Comparison of ENCODE assay signal across 8 cellular contexts in the genomic region with DNA sequence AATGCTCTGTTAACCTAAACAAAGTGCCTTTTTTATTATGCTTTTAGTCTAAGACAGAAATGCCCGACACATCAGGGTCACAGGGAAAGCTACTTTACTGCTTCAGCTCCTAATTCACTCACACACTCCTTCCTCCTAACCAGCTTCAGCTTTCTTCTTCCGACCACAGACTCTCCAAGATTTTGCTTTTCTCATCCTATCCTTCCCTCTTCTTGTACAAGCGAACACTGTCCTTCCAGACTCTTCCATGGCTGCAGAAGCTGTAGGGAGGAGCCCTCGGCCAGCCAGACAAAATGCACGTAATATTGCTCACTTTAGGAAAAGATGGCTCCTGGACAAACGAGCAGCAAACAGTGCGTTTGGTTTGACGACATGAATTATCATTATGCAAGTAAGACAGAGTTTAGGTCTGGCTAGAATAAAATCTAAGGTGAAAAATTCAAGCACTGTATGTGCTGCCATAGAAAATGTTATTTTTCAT. TPM values are rescaled to one million over a fixed set of nuclear protein-coding genes. Genes with fewer than 3 reads are reported as not detected.
DNase-seq lines count a peak whose midpoint lies in the region; ATAC-seq, FAIRE-seq and TF ChIP-seq lines count a peak whose summit lies in the region.

No MANE protein-coding gene starts in this region.

- H3K4me1 ChIP-seq in DND-41 (ENCODE audit: insufficient read depth, low read length), result peaks cover 12% of the 10 kb centered on the region

- ATAC-seq in DND-41 (ENCODE audit: insufficient read depth, low read depth) (no peak), GM21526 (IDR thresholded peaks at IDR 0.05; ENCODE audit: low FRiP score, unreplicated experiment) (no peak)

- no peak overlapping the region for H3K4me3 ChIP-seq in DND-41 (ENCODE audit: low read depth in 1 of 2, low read length in 2 of 2)

- CTCF ChIA-PET in activated CD4-positive, alpha-beta memory T cell treated with anti-CD3 and anti-CD28 coated beads, Interleukin-2, amount 10 ng/mL, durations not matched to agents 7 days and 5 days (lab: Charles Lee), result interaction anchor here (0.5 to 7.1 kb wide), 66 partner anchors 9 to 602 kb away, joined by 3 to 168 read pairs (median 5); partner anchors contain the start of genes AGPS, HNRNPA3 and NFE2L2
- CTCF ChIA-PET in activated CD4-positive, alpha-beta T cell treated with anti-CD3 and anti-CD28 coated beads, Interleukin-2, amount 10 ng/mL, durations not matched to agents 7 days and 5 days (lab: Charles Lee), result interaction anchor here (0.6 to 3.8 kb wide), 51 partner anchors 10 to 601 kb away, joined by 3 to 40 read pairs (median 4); partner anchors contain the start of genes AGPS and NFE2L2

- H3K27me3 ChIP-seq in DND-41 (ENCODE audit: insufficient read depth, low read length, poor library complexity), result no peaks in the 10 kb centered on the region

- POLR2A ChIA-PET in activated CD4-positive, alpha-beta memory T cell treated with anti-CD3 and anti-CD28 coated beads, Interleukin-2, amount 10 ng/mL, durations not matched to agents 7 days and 5 days (lab: Charles Lee), result interaction anchor here (0.7 to 6.1 kb wide), 16 partner anchors 32 to 228 kb away, joined by 3 to 102 read pairs (median 4); partner anchors contain the start of genes HNRNPA3 and NFE2L2
- POLR2A ChIA-PET in activated CD4-positive, alpha-beta T cell treated with anti-CD3 and anti-CD28 coated beads, Interleukin-2, amount 10 ng/mL, durations not matched to agents 7 days and 5 days (lab: Charles Lee), result interaction anchor here (1.1 to 2.0 kb wide), 2 partner anchors 98 to 129 kb away, joined by 3 to 10 read pairs; no protein-coding TSS in a partner anchor

- peak overlapping the region; percentile 61; the same call in 1 of the 2 replicates for H3K4me2 ChIP-seq in DND-41 (ENCODE audit: insufficient read depth, low read length)

- H3K27me3 Mint-ChIP-seq in activated CD4-positive, alpha-beta memory T cell treated with anti-CD3 and anti-CD28 coated beads, Interleukin-2, amount 10 ng/mL, durations not matched to agents 7 days and 5 days, result peaks cover 9% of the 10 kb centered on the region
- peaks cover 8% of the 10 kb centered on the region for H3K27me3 Mint-ChIP-seq in activated CD4-positive, alpha-beta T cell treated with anti-CD3 and anti-CD28 coated beads, Interleukin-2, amount 10 ng/mL, durations not matched to agents 7 days and 5 days

- no peaks in the 10 kb centered on the region for H4K20me1 ChIP-seq in DND-41 (ENCODE audit: insufficient read depth, low read length)

- peaks cover 42% of the 10 kb centered on the region for H3K4me1 Mint-ChIP-seq in activated CD4-positive, alpha-beta memory T cell treated with anti-CD3 and anti-CD28 coated beads, Interleukin-2, amount 10 ng/mL, durations not matched to agents 7 days and 5 days
- peaks cover 39% of the 10 kb centered on the region for H3K4me1 Mint-ChIP-seq in activated CD4-positive, alpha-beta T cell treated with anti-CD3 and anti-CD28 coated beads, Interleukin-2, amount 10 ng/mL, durations not matched to agents 7 days and 5 days

- H2AFZ ChIP-seq in DND-41 (ENCODE audit: low read depth, low read length), result peak overlapping the region; percentile 73

- no peak overlapping the region for H3K4me3 Mint-ChIP-seq in activated CD4-positive, alpha-beta memory T cell treated with anti-CD3 and anti-CD28 coated beads, Interleukin-2, amount 10 ng/mL, durations not matched to agents 7 days and 5 days
- no peak overlapping the region for H3K4me3 Mint-ChIP-seq in activated CD4-positive, alpha-beta T cell treated with anti-CD3 and anti-CD28 coated beads, Interleukin-2, amount 10 ng/mL, durations not matched to agents 7 days and 5 days

- no peaks in the 10 kb centered on the region for H3K36me3 Mint-ChIP-seq in activated CD4-positive, alpha-beta memory T cell treated with anti-CD3 and anti-CD28 coated beads, Interleukin-2, amount 10 ng/mL, durations not matched to agents 7 days and 5 days (ENCODE audit: low read depth)
- H3K36me3 Mint-ChIP-seq in activated CD4-positive, alpha-beta T cell treated with anti-CD3 and anti-CD28 coated beads, Interleukin-2, amount 10 ng/mL, durations not matched to agents 7 days and 5 days (ENCODE audit: low read depth), result peaks cover 1% of the 10 kb centered on the region

- peak; percentile 86 for FAIRE-seq in islet of Langerhans (lab: Jason Lieb, UNC)

- DNase-seq in DND-41 (no peak), NCI-H1092 (lab: John Stamatoyannopoulos, UW) (peak; percentile 16), amygdala (lab: John Stamatoyannopoulos, UW) (peak in 45 of 56 donors; percentile 4 to 77 (median 28)), substantia nigra (lab: John Stamatoyannopoulos, UW) (peak in 34 of 49 donors; percentile 7 to 69 (median 34))
- no peak for DNase-seq in activated CD4-positive, alpha-beta memory T cell treated with anti-CD3 and anti-CD28 coated beads, Interleukin-2, amount 10 ng/mL, durations not matched to agents 7 days and 5 days
- no peak for DNase-seq in activated CD4-positive, alpha-beta T cell treated with anti-CD3 and anti-CD28 coated beads, Interleukin-2, amount 10 ng/mL, durations not matched to agents 7 days and 5 days

- no peaks in the 10 kb centered on the region for H3K36me3 ChIP-seq in DND-41 (ENCODE audit: insufficient read depth, low read length)

- H3K9me3 Mint-ChIP-seq in activated CD4-positive, alpha-beta memory T cell treated with anti-CD3 and anti-CD28 coated beads, Interleukin-2, amount 10 ng/mL, durations not matched to agents 7 days and 5 days, result no peaks in the 10 kb centered on the region
- no peaks in the 10 kb centered on the region for H3K9me3 Mint-ChIP-seq in activated CD4-positive, alpha-beta T cell treated with anti-CD3 and anti-CD28 coated beads, Interleukin-2, amount 10 ng/mL, durations not matched to agents 7 days and 5 days

- peak overlapping the region; percentile 69 for H3K27ac ChIP-seq in DND-41 (ENCODE audit: low read length)
- H3K27ac ChIP-seq in substantia nigra (ENCODE audit: low read depth, low read length, poor library complexity, severe bottlenecking), result peak overlapping the region; percentile 86

- no peaks in the 10 kb centered on the region for H3K79me2 ChIP-seq in DND-41 (ENCODE audit: insufficient read depth, low read length)

- no peak overlapping the region for H3K27ac Mint-ChIP-seq in activated CD4-positive, alpha-beta memory T cell treated with anti-CD3 and anti-CD28 coated beads, Interleukin-2, amount 10 ng/mL, durations not matched to agents 7 days and 5 days
- H3K27ac Mint-ChIP-seq in activated CD4-positive, alpha-beta T cell treated with anti-CD3 and anti-CD28 coated beads, Interleukin-2, amount 10 ng/mL, durations not matched to agents 7 days and 5 days, result no peak overlapping the region

- H3K9me3 ChIP-seq in DND-41 (ENCODE audit: insufficient read depth, low read length, severe bottlenecking), result no peaks in the 10 kb centered on the region

- TF ChIP-seq CTCF in DND-41 (IDR thresholded peaks at IDR 0.05; ENCODE audit: borderline replicate concordance, extremely low read depth, low read length, poor library complexity, severe bottlenecking), result no peak

- H3K9ac ChIP-seq in DND-41 (ENCODE audit: low read depth, low read length), result peak overlapping the region; percentile 45

RNA-seq across cellular contexts. Expression of gene HNRNPA3, which starts 47.5 kb away (rescaled TPM):
- total RNA-seq in activated CD4-positive, alpha-beta memory T cell treated with anti-CD3 and anti-CD28 coated beads, Interleukin-2, amount 10 ng/mL, durations not matched to agents 7 days and 5 days, result 100 to 1,000 TPM; 309 to 312 TPM
- total RNA-seq in activated CD4-positive, alpha-beta T cell treated with anti-CD3 and anti-CD28 coated beads, Interleukin-2, amount 10 ng/mL, durations not matched to agents 7 days and 5 days, result 100 to 1,000 TPM; 312 to 318 TPM

Comparison
In these comparisons a context has a peak if more than half of its experiments do, and no peak if none do; other contexts are left out.
1. DNase-seq: peak in NCI-H1092 (single experiment), amygdala (45 of 56) and substantia nigra (34 of 49); none in DND-41 (single experiment), activated CD4-positive, alpha-beta memory T cell treated with anti-CD3 and anti-CD28 coated beads, Interleukin-2, amount 10 ng/mL, durations not matched to agents 7 days and 5 days (single experiment) and activated CD4-positive, alpha-beta T cell treated with anti-CD3 and anti-CD28 coated beads, Interleukin-2, amount 10 ng/mL, durations not matched to agents 7 days and 5 days (single experiment).